ENCODE assay signal across 29 cellular contexts in genomic region chr1:59220356-59220755, GRCh38.
A peak's percentile ranks its signal among the peaks of the same experiment; 100 is the strongest.
DNase-seq lines count a peak whose midpoint lies in the region; ATAC-seq and TF ChIP-seq lines count a peak whose summit lies in the region.
"Had no signal": no experiment of that assay in that cellular context is flagged by ENCODE, and none has a peak within 500 bp of the region (broad histone marks: within the 10 kb centered on the region; RNA-seq: fewer than 3 reads in every experiment).

No MANE protein-coding gene starts in this region.

- no peak overlapping the region for H3K27ac Mint-ChIP-seq in activated CD4-positive, alpha-beta memory T cell treated with anti-CD3 and anti-CD28 coated beads for 36 hours
- H3K27ac Mint-ChIP-seq: activated naive CD4-positive, alpha-beta T cell treated with anti-CD3 and anti-CD28 coated beads for 36 hours; CD8-positive, alpha-beta T cell; H9; stimulated activated naive CD8-positive, alpha-beta T cell treated with anti-CD3 and anti-CD28 coated beads, Interleukin-15, Interleukin-2, amounts not matched to agents 100 ng/mL and 50 ng/mL, for 24 hours; type B pancreatic cell had no signal

- no peaks in the 10 kb centered on the region for H3K36me3 Mint-ChIP-seq in activated CD4-positive, alpha-beta memory T cell treated with anti-CD3 and anti-CD28 coated beads for 36 hours
- H3K36me3 Mint-ChIP-seq: CD8-positive, alpha-beta T cell had no signal

- no peaks in the 10 kb centered on the region for H3K27me3 Mint-ChIP-seq in activated CD4-positive, alpha-beta memory T cell treated with anti-CD3 and anti-CD28 coated beads for 36 hours
- H3K27me3 Mint-ChIP-seq: stimulated activated naive CD8-positive, alpha-beta T cell treated with anti-CD3 and anti-CD28 coated beads, Interleukin-15, Interleukin-2, amounts not matched to agents 100 ng/mL and 50 ng/mL, for 24 hours; type B pancreatic cell had no signal

- peak overlapping the region in 1 of 2 experiments; percentile 26 for H3K4me3 ChIP-seq in neutrophil (ENCODE audit: low read depth in 1 of 2, low read length in 1 of 2)
- H3K4me3 ChIP-seq: gastrocnemius medialis, lung, ovary, Peyer's patch, sigmoid colon had no signal

- H3K27me3 ChIP-seq in neutrophil: no peaks in the 10 kb centered on the region
- H3K27me3 ChIP-seq: gastrocnemius medialis, ovary, Peyer's patch, sigmoid colon had no signal

- no peak for ATAC-seq in GM21390 (IDR thresholded peaks at IDR 0.05; ENCODE audit: unreplicated experiment)
- ATAC-seq: activated T-cell treated with anti-CD3 and anti-CD28 coated beads, Interleukin-2, amount 50 U/mL, for 4 hours; CD8-positive, alpha-beta T cell; esophagus mucosa; gastrocnemius medialis had no signal

- TF ChIP-seq CTCF in neutrophil (IDR thresholded peaks at IDR 0.05): no peak

- peaks cover 6% of the 10 kb centered on the region for H3K9me3 Mint-ChIP-seq in activated CD4-positive, alpha-beta memory T cell treated with anti-CD3 and anti-CD28 coated beads for 36 hours

- POLR2A ChIA-PET in activated CD4-positive, alpha-beta memory T cell treated with anti-CD3 and anti-CD28 coated beads for 36 hours (lab: Charles Lee): no interaction called here

- no peaks in the 10 kb centered on the region for H3K4me1 Mint-ChIP-seq in activated CD4-positive, alpha-beta memory T cell treated with anti-CD3 and anti-CD28 coated beads for 36 hours (ENCODE audit: low read depth)

- intact Hi-C loops in activated CD4-positive, alpha-beta memory T cell treated with anti-CD3 and anti-CD28 coated beads for 36 hours (cut with micrococcal nuclease): no loop called here

- DNase-seq in GF-D8 (lab: John Stamatoyannopoulos, UW): peak; percentile 31
- DNase-seq in MV-4-11 (lab: John Stamatoyannopoulos, UW): peak; percentile 91
- DNase-seq in SKM-1 treated with dmso at 0.1 percent for 144 hours (lab: John Stamatoyannopoulos, UW; ENCODE audit: unreplicated experiment): peak; percentile 77
- no peak for DNase-seq in dermis blood vessel endothelial cell
- no peak for DNase-seq in activated CD4-positive, alpha-beta memory T cell treated with anti-CD3 and anti-CD28 coated beads for 36 hours
- DNase-seq in stimulated activated CD8-positive, alpha-beta memory T cell treated with anti-CD3 and anti-CD28 coated beads, Interleukin-4, amount 100 ng/mL, for 48 hours: no peak
- DNase-seq: activated CD8-positive, alpha-beta memory T cell treated with anti-CD3 and anti-CD28 coated beads for 24 hours; activated naive CD4-positive, alpha-beta T cell treated with anti-CD3 and anti-CD28 coated beads for 36 hours; activated T-cell treated with anti-CD3 and anti-CD28 coated beads, Interleukin-2, amount 50 U/mL, for 4 hours; CD8-positive, alpha-beta T cell; cerebellar nuclear complex; DMS79 treated with DMSO at 0.1 percent for 48 hours; effector CD8-positive, alpha-beta T cell; gastrocnemius medialis; H9; kidney; NCI-H1436; NCI-H2171; ovary; Peyer's patch; sigmoid colon; SK-N-SH; T-helper 9 cell had no signal

- H3K27ac ChIP-seq in neutrophil: peak overlapping the region; percentile 83
- H3K27ac ChIP-seq: gastrocnemius medialis, ovary, Peyer's patch, sigmoid colon had no signal

- CTCF ChIA-PET in activated CD4-positive, alpha-beta memory T cell treated with anti-CD3 and anti-CD28 coated beads for 36 hours (lab: Charles Lee): no interaction called here

- peaks cover 31 to 45% of the 10 kb centered on the region in 2 experiments for H3K4me1 ChIP-seq in neutrophil (ENCODE audit: control insufficient read depth in 1 of 2, insufficient read depth in 1 of 2, low read depth in 1 of 2, low read length in 1 of 2)
- H3K4me1 ChIP-seq: Peyer's patch had no signal

- no peaks in the 10 kb centered on the region for H3K36me3 ChIP-seq in neutrophil
- H3K36me3 ChIP-seq: gastrocnemius medialis, ovary, Peyer's patch, sigmoid colon had no signal

- no peak overlapping the region for H3K4me3 Mint-ChIP-seq in activated CD4-positive, alpha-beta memory T cell treated with anti-CD3 and anti-CD28 coated beads for 36 hours
- H3K4me3 Mint-ChIP-seq: activated naive CD4-positive, alpha-beta T cell treated with anti-CD3 and anti-CD28 coated beads for 36 hours; activated T-cell treated with anti-CD3 and anti-CD28 coated beads, Interleukin-2, amount 50 U/mL, for 4 hours; CD8-positive, alpha-beta T cell; H9; stimulated activated naive CD8-positive, alpha-beta T cell treated with anti-CD3 and anti-CD28 coated beads, Interleukin-15, Interleukin-2, amounts not matched to agents 100 ng/mL and 50 ng/mL, for 24 hours; type B pancreatic cell had no signal

- H3K9me3 ChIP-seq in neutrophil: no peaks in the 10 kb centered on the region
- H3K9me3 ChIP-seq: gastrocnemius medialis, ovary, Peyer's patch, sigmoid colon, SK-N-SH had no signal

Comparison
In these comparisons a context has a peak if more than half of its experiments do, and no peak if none do; other contexts are left out.
1. DNase-seq: peak in GF-D8 (single experiment), MV-4-11 (single experiment) and SKM-1 treated with dmso at 0.1 percent for 144 hours (single experiment); none in dermis blood vessel endothelial cell (single experiment), activated CD4-positive, alpha-beta memory T cell treated with anti-CD3 and anti-CD28 coated beads for 36 hours (single experiment) and stimulated activated CD8-positive, alpha-beta memory T cell treated with anti-CD3 and anti-CD28 coated beads, Interleukin-4, amount 100 ng/mL, for 48 hours (single experiment).